Comparison of ENCODE assay signal across 10 cellular contexts in genomic region chr17:5355416-5356129, GRCh38.
DNase-seq lines count a peak whose midpoint lies in the region; ATAC-seq and TF ChIP-seq lines count a peak whose summit lies in the region.
"Had no signal": no experiment of that assay in that cellular context is flagged by ENCODE, and none has a peak within 500 bp of the region (broad histone marks: within the 10 kb centered on the region; RNA-seq: fewer than 3 reads in every experiment).

No MANE protein-coding gene starts in this region.

- H3K4me1 Mint-ChIP-seq in H9 (peaks cover under 1 to 5% of the 10 kb centered on the region in 2 experiments; a peak in 1 of 4 replicates), mesothelial cell of epicardium (peaks cover 6% of the 10 kb centered on the region)

- H3K36me3 Mint-ChIP-seq in H9 (ENCODE audit: insufficient read depth in 1 of 3, low read depth in 3 of 3) (peaks cover 21 to 61% (median 21%) of the 10 kb centered on the region in 3 experiments; a peak in 6 of 7 replicates), mesothelial cell of epicardium (peaks cover 36% of the 10 kb centered on the region)

- H3K27me3 ChIP-seq in BJ (ENCODE audit: control insufficient read depth, insufficient read depth, low read length), result no peaks in the 10 kb centered on the region
- no peaks in the 10 kb centered on the region for H3K27me3 ChIP-seq in H9 (ENCODE audit: insufficient read depth, low read length)

- no peaks in the 10 kb centered on the region for H3K27me3 Mint-ChIP-seq in H9 (ENCODE audit: low read depth)
- no peaks in the 10 kb centered on the region for H3K27me3 Mint-ChIP-seq in mesothelial cell of epicardium (ENCODE audit: low read depth)

- no CpG with 5 or more reads among the region's 3 CpGs for WGBS in H9 (ENCODE audit: extremely low coverage, insufficient read length, low lambda C conversion rate)

- no peak overlapping the region for H3K4ac ChIP-seq in H9 (ENCODE audit: low read depth, low read length)

- no peak overlapping the region for H3K23ac ChIP-seq in H9 (ENCODE audit: insufficient read length, low read depth, low read length)

- H2AK5ac ChIP-seq in H9 (ENCODE audit: insufficient read length, low read length), result no peak overlapping the region

- no peak overlapping the region for H3K4me3 Mint-ChIP-seq in H9
- H3K4me3 Mint-ChIP-seq in mesothelial cell of epicardium, result no peak overlapping the region

- H3K9me3 Mint-ChIP-seq in H9 (no peaks in the 10 kb centered on the region), mesothelial cell of epicardium (no peaks in the 10 kb centered on the region)

- POLR2A ChIA-PET in BJ (lab: Charles Lee), result no interaction called here

- no peak overlapping the region for H3K9ac ChIP-seq in H9 (ENCODE audit: extremely low read depth, insufficient read length, low read length)

- no peak overlapping the region for H2BK12ac ChIP-seq in H9 (ENCODE audit: insufficient read length, low read depth, low read length)

- no peak overlapping the region for H3K56ac ChIP-seq in H9 (ENCODE audit: insufficient read length, low read depth, low read length)

- H3K9me3 ChIP-seq in H9 (ENCODE audit: control insufficient read depth, low read depth, low read length), result no peaks in the 10 kb centered on the region
- no peaks in the 10 kb centered on the region for H3K9me3 ChIP-seq in mucosa of descending colon

- DNase-seq in BJ (ENCODE audit: low read depth), result peak; percentile 19
- no peak for DNase-seq in H9
- DNase-seq in choroid plexus epithelial cell (ENCODE audit: low read depth), result peak; percentile 32
- DNase-seq in mesothelial cell of epicardium (ENCODE audit: low spot score in 2 of 2, unreplicated experiment in 2 of 2), result no peak
- no peak for DNase-seq in mucosa of descending colon
- DNase-seq in COLO829 (ENCODE audit: low spot score), result no peak
- DNase-seq: COR-L47 had no signal

- H2BK20ac ChIP-seq in H9 (ENCODE audit: low read depth, low read length, poor library complexity, severe bottlenecking), result no peak overlapping the region

- no peaks in the 10 kb centered on the region for H3K79me2 ChIP-seq in H9 (ENCODE audit: insufficient read depth, low read length)

- H3K18ac ChIP-seq in H9 (ENCODE audit: insufficient read length, low read depth, low read length), result no peak overlapping the region

- H3K79me1 ChIP-seq in H9 (ENCODE audit: insufficient read depth, low read depth, low read length, poor library complexity, severe bottlenecking), result no peaks in the 10 kb centered on the region

- CTCF ChIA-PET in BJ (lab: Yijun Ruan, JAX), result interaction anchor here (0.8 kb wide), 1 partner anchor 14 kb away, joined by 3 read pairs; no protein-coding TSS in a partner anchor

- H3K4me1 ChIP-seq in H9 (ENCODE audit: insufficient read depth, low read length) (no peaks in the 10 kb centered on the region), mucosa of descending colon (ENCODE audit: low read depth) (no peaks in the 10 kb centered on the region)

- H2AFZ ChIP-seq in H9 (ENCODE audit: low read length), result no peak overlapping the region

- H4K91ac ChIP-seq in H9 (ENCODE audit: insufficient read length, low read depth, low read length), result no peak overlapping the region

- no peak overlapping the region for H3K27ac ChIP-seq in H9 (ENCODE audit: insufficient read length, low read depth, low read length)
- H3K27ac ChIP-seq: VCaP had no signal

- ATAC-seq in mucosa of descending colon (no peak), HG03175 (IDR thresholded peaks at IDR 0.05; ENCODE audit: unreplicated experiment) (no peak), HG02678 (IDR thresholded peaks at IDR 0.05; ENCODE audit: unreplicated experiment) (no peak)

- no peak overlapping the region for H3T11ph ChIP-seq in H9 (ENCODE audit: low read length)

- peak overlapping the region; percentile 55 for H2BK5ac ChIP-seq in H9 (ENCODE audit: insufficient read length, low read length)

- peak overlapping the region in 2 of 3 experiments; percentile 33 to 47; a peak in 2 of 7 replicates for H3K27ac Mint-ChIP-seq in H9
- peak overlapping the region; percentile 55 for H3K27ac Mint-ChIP-seq in mesothelial cell of epicardium

- H3K14ac ChIP-seq in H9 (ENCODE audit: insufficient read depth, low read length), result no peak overlapping the region; the same call in 1 of the 2 replicates

- H2BK120ac ChIP-seq in H9 (ENCODE audit: low read depth, low read length, poor library complexity, severe bottlenecking), result no peak overlapping the region

- no peak overlapping the region for H3K4me2 ChIP-seq in H9 (ENCODE audit: insufficient read depth, insufficient read length, low read length)

- H4K8ac ChIP-seq in H9 (replicated peaks; ENCODE audit: insufficient read length, low read depth, low read length), result no peak overlapping the region

- no peaks in the 10 kb centered on the region for H4K20me1 ChIP-seq in H9 (ENCODE audit: control insufficient read depth, insufficient read depth, insufficient read length)

- intact Hi-C loops in mucosa of descending colon (cut with DNase I, micrococcal nuclease), result no loop called here

- TF ChIP-seq CTCF in BJ (IDR thresholded peaks at IDR 0.05; ENCODE audit: insufficient read depth, low read depth, low read length), result no peak
- TF ChIP-seq CTCF in H9 (conservative IDR thresholded peaks at IDR 0.05), result no peak
- no peak for TF ChIP-seq CTCF in choroid plexus epithelial cell (conservative IDR thresholded peaks at IDR 0.05; ENCODE audit: low read depth, low read length)
- TF ChIP-seq CTCF in mesothelial cell of epicardium (IDR thresholded peaks at IDR 0.05; ENCODE audit: unreplicated experiment), result no peak
- no peak for TF ChIP-seq CTCF in mucosa of descending colon (IDR thresholded peaks at IDR 0.05)

- no peaks in the 10 kb centered on the region for H3K23me2 ChIP-seq in H9 (ENCODE audit: insufficient read length, low read depth, low read length, poor library complexity, severe bottlenecking)

- H3K36me3 ChIP-seq in BJ (ENCODE audit: control insufficient read depth, insufficient read depth, low read length) (peaks cover 8% of the 10 kb centered on the region), mucosa of descending colon (ENCODE audit: low read depth) (peaks cover 5% of the 10 kb centered on the region)

- H3K4me3 ChIP-seq in BJ (ENCODE audit: low read depth, low read length), result no peak overlapping the region
- no peak overlapping the region for H3K4me3 ChIP-seq in choroid plexus epithelial cell (ENCODE audit: low read depth, low read length)
- no peak overlapping the region for H3K4me3 ChIP-seq in mucosa of descending colon

- H4K5ac ChIP-seq in H9 (ENCODE audit: insufficient read length, low read depth, low read length), result no peak overlapping the region

- no peak overlapping the region for H2BK15ac ChIP-seq in H9 (ENCODE audit: low read depth, low read length)

Comparison
In these comparisons a context has a peak if more than half of its experiments do, and no peak if none do; other contexts are left out.
1. DNase-seq: peak in BJ (single experiment) and choroid plexus epithelial cell (single experiment); none in H9 (single experiment), mesothelial cell of epicardium (0 of 2), mucosa of descending colon (0 of 3) and COLO829 (single experiment).